Comparison of ENCODE assay signal across 1 cellular context in the genomic region with DNA sequence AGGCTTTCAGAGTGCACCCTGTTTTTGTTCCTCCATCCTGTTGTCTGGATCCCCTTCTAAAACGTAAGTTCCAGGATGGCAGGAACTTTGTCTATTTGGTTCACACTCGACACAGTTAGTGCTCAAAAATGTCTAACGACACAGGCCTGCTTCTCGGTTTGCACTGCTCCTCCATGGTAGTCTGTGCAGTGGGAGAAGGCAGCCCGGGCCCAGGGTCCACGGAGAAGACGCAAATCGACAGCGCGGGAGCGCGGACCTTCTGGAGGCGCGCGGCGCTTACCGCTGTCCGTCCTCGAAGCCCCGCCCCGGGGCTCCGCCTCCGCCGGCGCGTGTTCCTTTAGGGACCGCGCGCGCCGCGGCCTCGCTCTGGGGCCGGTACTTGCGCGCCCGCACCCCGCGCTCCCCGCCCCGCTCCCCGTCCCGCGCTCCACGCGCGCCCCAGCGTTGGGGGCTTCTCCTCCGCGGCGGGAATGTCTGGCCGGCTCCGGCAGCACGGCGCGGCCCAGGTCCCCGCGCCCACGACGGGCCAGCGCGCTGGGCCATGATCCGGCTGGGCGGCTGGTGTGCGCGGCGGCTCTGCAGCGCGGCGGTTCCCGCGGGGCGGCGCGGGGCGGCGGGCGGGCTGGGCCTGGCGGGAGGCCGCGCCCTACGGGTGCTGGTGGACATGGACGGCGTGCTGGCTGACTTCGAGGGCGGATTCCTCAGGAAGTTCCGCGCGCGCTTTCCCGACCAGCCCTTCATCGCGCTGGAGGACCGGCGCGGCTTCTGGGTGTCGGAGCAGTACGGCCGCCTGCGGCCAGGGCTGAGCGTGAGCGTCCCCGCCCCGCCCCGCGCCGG.
A peak's percentile ranks its signal among the peaks of the same experiment; 100 is the strongest.
TF ChIP-seq lines count a peak whose summit lies in the region.

A gene (plus strand): TSS at position 364 of the 837 bp plus-strand sequence. CDS start 178 bp downstream, at position 542.

TF ChIP-seq in GM12878, 131 proteins besides CTCF, POLR2A, EP300 and RAD21 (continued from another document):
- TF ChIP-seq, protein P1, sequence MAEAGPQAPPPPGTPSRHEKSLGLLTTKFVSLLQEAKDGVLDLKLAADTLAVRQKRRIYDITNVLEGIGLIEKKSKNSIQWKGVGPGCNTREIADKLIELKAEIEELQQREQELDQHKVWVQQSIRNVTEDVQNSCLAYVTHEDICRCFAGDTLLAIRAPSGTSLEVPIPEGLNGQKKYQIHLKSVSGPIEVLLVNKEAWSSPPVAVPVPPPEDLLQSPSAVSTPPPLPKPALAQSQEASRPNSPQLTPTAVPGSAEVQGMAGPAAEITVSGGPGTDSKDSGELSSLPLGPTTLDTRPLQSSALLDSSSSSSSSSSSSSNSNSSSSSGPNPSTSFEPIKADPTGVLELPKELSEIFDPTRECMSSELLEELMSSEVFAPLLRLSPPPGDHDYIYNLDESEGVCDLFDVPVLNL (IDR thresholded peaks at IDR 0.05; ENCODE audit: low read depth, low read length) = no peak
- TF ChIP-seq ZNF207 (IDR thresholded peaks at IDR 0.05; ENCODE audit: borderline replicate concordance) (no peak), BMI1 (IDR thresholded peaks at IDR 0.05; ENCODE audit: borderline replicate concordance) (no peak), MTA2 (IDR thresholded peaks at IDR 0.05; ENCODE audit: low read depth) (0 out of 2 replicates have a peak, but pooled peaks have one; percentile 12), YY1 (IDR thresholded peaks at IDR 0.05; ENCODE audit: low read depth, low read length) (0 out of 2 replicates have a peak, but pooled peaks have one; percentile 27), TAF1 (IDR thresholded peaks at IDR 0.05; ENCODE audit: borderline replicate concordance, low read depth, low read length) (peak; percentile 41; the same call in 1 of the 2 replicates), IKZF1 (conservative IDR thresholded peaks at IDR 0.05) (peak; percentile 81), DPF2 (IDR thresholded peaks at IDR 0.05) (peak; percentile 58), BHLHE40 (IDR thresholded peaks at IDR 0.05; ENCODE audit: borderline replicate concordance in 1 of 2, low read depth in 2 of 2, low read length in 1 of 2) (peak in 1 of 2 experiments; percentile 43; a peak in 1 of 4 replicates), SUZ12 (IDR thresholded peaks at IDR 0.05; ENCODE audit: unreplicated experiment) (no peak), ZNF217 (IDR thresholded peaks at IDR 0.05) (peak; percentile 75; the same call in 1 of the 2 replicates), POU2F2 (IDR thresholded peaks at IDR 0.05; ENCODE audit: borderline replicate concordance, low read depth, low read length) (0 out of 3 replicates have a peak, but pooled peaks have one; percentile 9), MYB (IDR thresholded peaks at IDR 0.05; ENCODE audit: borderline replicate concordance, low read depth, low read length) (no peak), MXI1 (IDR thresholded peaks at IDR 0.05; ENCODE audit: low read depth, low read length) (peak; percentile 72; the same call in 1 of the 2 replicates), LARP7 (IDR thresholded peaks at IDR 0.05) (0 out of 2 replicates have a peak, but pooled peaks have one; percentile 85), GATAD2B (conservative IDR thresholded peaks at IDR 0.05; ENCODE audit: low read depth) (peak; percentile 75), TCF12 (IDR thresholded peaks at IDR 0.05; ENCODE audit: low read depth, low read length) (0 out of 2 replicates have a peak, but pooled peaks have one; percentile 9), CREM (IDR thresholded peaks at IDR 0.05; ENCODE audit: low read depth) (no peak), GABPA (IDR thresholded peaks at IDR 0.05; ENCODE audit: low read depth) (no peak), WRNIP1 (IDR thresholded peaks at IDR 0.05; ENCODE audit: borderline replicate concordance, low read depth, low read length) (no peak), RB1 (IDR thresholded peaks at IDR 0.05; ENCODE audit: borderline replicate concordance) (0 out of 2 replicates have a peak, but pooled peaks have one; percentile 54)
- TF ChIP-seq, protein P2, sequence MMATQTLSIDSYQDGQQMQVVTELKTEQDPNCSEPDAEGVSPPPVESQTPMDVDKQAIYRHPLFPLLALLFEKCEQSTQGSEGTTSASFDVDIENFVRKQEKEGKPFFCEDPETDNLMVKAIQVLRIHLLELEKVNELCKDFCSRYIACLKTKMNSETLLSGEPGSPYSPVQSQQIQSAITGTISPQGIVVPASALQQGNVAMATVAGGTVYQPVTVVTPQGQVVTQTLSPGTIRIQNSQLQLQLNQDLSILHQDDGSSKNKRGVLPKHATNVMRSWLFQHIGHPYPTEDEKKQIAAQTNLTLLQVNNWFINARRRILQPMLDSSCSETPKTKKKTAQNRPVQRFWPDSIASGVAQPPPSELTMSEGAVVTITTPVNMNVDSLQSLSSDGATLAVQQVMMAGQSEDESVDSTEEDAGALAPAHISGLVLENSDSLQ (IDR thresholded peaks at IDR 0.05) = 0 out of 2 replicates have a peak, but pooled peaks have one; percentile 23
- TF ChIP-seq, protein P3, sequence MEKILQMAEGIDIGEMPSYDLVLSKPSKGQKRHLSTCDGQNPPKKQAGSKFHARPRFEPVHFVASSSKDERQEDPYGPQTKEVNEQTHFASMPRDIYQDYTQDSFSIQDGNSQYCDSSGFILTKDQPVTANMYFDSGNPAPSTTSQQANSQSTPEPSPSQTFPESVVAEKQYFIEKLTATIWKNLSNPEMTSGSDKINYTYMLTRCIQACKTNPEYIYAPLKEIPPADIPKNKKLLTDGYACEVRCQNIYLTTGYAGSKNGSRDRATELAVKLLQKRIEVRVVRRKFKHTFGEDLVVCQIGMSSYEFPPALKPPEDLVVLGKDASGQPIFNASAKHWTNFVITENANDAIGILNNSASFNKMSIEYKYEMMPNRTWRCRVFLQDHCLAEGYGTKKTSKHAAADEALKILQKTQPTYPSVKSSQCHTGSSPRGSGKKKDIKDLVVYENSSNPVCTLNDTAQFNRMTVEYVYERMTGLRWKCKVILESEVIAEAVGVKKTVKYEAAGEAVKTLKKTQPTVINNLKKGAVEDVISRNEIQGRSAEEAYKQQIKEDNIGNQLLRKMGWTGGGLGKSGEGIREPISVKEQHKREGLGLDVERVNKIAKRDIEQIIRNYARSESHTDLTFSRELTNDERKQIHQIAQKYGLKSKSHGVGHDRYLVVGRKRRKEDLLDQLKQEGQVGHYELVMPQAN (conservative IDR thresholded peaks at IDR 0.05) = peak; percentile 50; the same call in 1 of the 2 replicates
- TF ChIP-seq, protein P4, sequence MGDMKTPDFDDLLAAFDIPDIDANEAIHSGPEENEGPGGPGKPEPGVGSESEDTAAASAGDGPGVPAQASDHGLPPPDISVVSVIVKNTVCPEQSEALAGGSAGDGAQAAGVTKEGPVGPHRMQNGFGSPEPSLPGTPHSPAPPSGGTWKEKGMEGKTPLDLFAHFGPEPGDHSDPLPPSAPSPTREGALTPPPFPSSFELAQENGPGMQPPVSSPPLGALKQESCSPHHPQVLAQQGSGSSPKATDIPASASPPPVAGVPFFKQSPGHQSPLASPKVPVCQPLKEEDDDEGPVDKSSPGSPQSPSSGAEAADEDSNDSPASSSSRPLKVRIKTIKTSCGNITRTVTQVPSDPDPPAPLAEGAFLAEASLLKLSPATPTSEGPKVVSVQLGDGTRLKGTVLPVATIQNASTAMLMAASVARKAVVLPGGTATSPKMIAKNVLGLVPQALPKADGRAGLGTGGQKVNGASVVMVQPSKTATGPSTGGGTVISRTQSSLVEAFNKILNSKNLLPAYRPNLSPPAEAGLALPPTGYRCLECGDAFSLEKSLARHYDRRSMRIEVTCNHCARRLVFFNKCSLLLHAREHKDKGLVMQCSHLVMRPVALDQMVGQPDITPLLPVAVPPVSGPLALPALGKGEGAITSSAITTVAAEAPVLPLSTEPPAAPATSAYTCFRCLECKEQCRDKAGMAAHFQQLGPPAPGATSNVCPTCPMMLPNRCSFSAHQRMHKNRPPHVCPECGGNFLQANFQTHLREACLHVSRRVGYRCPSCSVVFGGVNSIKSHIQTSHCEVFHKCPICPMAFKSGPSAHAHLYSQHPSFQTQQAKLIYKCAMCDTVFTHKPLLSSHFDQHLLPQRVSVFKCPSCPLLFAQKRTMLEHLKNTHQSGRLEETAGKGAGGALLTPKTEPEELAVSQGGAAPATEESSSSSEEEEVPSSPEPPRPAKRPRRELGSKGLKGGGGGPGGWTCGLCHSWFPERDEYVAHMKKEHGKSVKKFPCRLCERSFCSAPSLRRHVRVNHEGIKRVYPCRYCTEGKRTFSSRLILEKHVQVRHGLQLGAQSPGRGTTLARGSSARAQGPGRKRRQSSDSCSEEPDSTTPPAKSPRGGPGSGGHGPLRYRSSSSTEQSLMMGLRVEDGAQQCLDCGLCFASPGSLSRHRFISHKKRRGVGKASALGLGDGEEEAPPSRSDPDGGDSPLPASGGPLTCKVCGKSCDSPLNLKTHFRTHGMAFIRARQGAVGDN (IDR thresholded peaks at IDR 0.05) = peak; percentile 71; the same call in 1 of the 2 replicates
- TF ChIP-seq, protein P5, sequence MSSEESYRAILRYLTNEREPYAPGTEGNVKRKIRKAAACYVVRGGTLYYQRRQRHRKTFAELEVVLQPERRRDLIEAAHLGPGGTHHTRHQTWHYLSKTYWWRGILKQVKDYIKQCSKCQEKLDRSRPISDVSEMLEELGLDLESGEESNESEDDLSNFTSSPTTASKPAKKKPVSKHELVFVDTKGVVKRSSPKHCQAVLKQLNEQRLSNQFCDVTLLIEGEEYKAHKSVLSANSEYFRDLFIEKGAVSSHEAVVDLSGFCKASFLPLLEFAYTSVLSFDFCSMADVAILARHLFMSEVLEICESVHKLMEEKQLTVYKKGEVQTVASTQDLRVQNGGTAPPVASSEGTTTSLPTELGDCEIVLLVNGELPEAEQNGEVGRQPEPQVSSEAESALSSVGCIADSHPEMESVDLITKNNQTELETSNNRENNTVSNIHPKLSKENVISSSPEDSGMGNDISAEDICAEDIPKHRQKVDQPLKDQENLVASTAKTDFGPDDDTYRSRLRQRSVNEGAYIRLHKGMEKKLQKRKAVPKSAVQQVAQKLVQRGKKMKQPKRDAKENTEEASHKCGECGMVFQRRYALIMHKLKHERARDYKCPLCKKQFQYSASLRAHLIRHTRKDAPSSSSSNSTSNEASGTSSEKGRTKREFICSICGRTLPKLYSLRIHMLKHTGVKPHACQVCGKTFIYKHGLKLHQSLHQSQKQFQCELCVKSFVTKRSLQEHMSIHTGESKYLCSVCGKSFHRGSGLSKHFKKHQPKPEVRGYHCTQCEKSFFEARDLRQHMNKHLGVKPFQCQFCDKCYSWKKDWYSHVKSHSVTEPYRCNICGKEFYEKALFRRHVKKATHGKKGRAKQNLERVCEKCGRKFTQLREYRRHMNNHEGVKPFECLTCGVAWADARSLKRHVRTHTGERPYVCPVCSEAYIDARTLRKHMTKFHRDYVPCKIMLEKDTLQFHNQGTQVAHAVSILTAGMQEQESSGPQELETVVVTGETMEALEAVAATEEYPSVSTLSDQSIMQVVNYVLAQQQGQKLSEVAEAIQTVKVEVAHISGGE (CRISPR knock-in tag; IDR thresholded peaks at IDR 0.05) = no peak
- TF ChIP-seq, protein P6, sequence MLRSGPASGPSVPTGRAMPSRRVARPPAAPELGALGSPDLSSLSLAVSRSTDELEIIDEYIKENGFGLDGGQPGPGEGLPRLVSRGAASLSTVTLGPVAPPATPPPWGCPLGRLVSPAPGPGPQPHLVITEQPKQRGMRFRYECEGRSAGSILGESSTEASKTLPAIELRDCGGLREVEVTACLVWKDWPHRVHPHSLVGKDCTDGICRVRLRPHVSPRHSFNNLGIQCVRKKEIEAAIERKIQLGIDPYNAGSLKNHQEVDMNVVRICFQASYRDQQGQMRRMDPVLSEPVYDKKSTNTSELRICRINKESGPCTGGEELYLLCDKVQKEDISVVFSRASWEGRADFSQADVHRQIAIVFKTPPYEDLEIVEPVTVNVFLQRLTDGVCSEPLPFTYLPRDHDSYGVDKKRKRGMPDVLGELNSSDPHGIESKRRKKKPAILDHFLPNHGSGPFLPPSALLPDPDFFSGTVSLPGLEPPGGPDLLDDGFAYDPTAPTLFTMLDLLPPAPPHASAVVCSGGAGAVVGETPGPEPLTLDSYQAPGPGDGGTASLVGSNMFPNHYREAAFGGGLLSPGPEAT (IDR thresholded peaks at IDR 0.05; ENCODE audit: low read depth) = 0 out of 2 replicates have a peak, but pooled peaks have one; percentile 30
